In genomic region chr11:14380125-14380936, GRCh38 we compare ENCODE assay signal across 8 cellular contexts. TPM values are rescaled to one million over a fixed set of nuclear protein-coding genes. Genes with fewer than 3 reads are reported as not detected.
DNase-seq lines count a peak whose midpoint lies in the region; ATAC-seq, FAIRE-seq and TF ChIP-seq lines count a peak whose summit lies in the region.

No MANE protein-coding gene starts in this region.

- CTCF ChIA-PET in activated CD4-positive, alpha-beta T cell treated with anti-CD3 and anti-CD28 coated beads for 36 hours (lab: Charles Lee) = interaction anchor here (1.0 to 1.2 kb wide), 3 partner anchors 72 to 117 kb away, joined by 3 to 7 read pairs (median 4); no protein-coding TSS in a partner anchor

- DNase-seq in activated CD4-positive, alpha-beta T cell treated with anti-CD3 and anti-CD28 coated beads for 36 hours = no peak
- DNase-seq in activated CD4-positive, alpha-beta T cell treated with anti-CD3 and anti-CD28 coated beads, Interleukin-2, amount 50 U/mL, for 48 hours = no peak
- DNase-seq in adipocyte (ENCODE audit: low read depth) (no peak), left lobe of liver (ENCODE audit: low spot score) (no peak), testis (no peak), GM12891 (ENCODE audit: insufficient read length, low spot score) (no peak), SKM-1 treated with dmso at 0.1 percent for 144 hours (lab: John Stamatoyannopoulos, UW; ENCODE audit: unreplicated experiment) (no peak), A172 (ENCODE audit: low spot score) (no peak)

- no peak overlapping the region for H3K27ac Mint-ChIP-seq in activated CD4-positive, alpha-beta T cell treated with anti-CD3 and anti-CD28 coated beads for 36 hours

- no peak overlapping the region for H3K27ac ChIP-seq in testis

- H3K4me3 ChIP-seq in adipocyte (ENCODE audit: low read length) = peak overlapping the region; percentile 78
- peak overlapping the region; percentile 27 to 61 for H3K4me3 ChIP-seq in testis

- no peaks in the 10 kb centered on the region for H3K9me3 ChIP-seq in adipocyte (ENCODE audit: control insufficient read depth, low read length)
- no peaks in the 10 kb centered on the region for H3K9me3 ChIP-seq in testis

- H3K4me1 Mint-ChIP-seq in activated CD4-positive, alpha-beta T cell treated with anti-CD3 and anti-CD28 coated beads for 36 hours = peaks cover 20% of the 10 kb centered on the region

- H3K36me3 Mint-ChIP-seq in activated CD4-positive, alpha-beta T cell treated with anti-CD3 and anti-CD28 coated beads for 36 hours (ENCODE audit: low read depth) = peaks cover 2% of the 10 kb centered on the region

- no peak for ATAC-seq in activated CD4-positive, alpha-beta T cell treated with anti-CD3 and anti-CD28 coated beads for 36 hours
- ATAC-seq in left lobe of liver = peak; percentile 4

- TF ChIP-seq POLR2A in testis (IDR thresholded peaks at IDR 0.05) (no peak), GM12891 (IDR thresholded peaks at IDR 0.05; ENCODE audit: low read depth, low read length) (no peak)

- peaks cover 26% of the 10 kb centered on the region for H3K27me3 Mint-ChIP-seq in activated CD4-positive, alpha-beta T cell treated with anti-CD3 and anti-CD28 coated beads for 36 hours

- WGBS in testis, 2 donors = 56 to 68% methylated on average over 14 of the region's 14 CpGs

- no peaks in the 10 kb centered on the region for H3K27me3 ChIP-seq in adipocyte (replicated peaks; ENCODE audit: control insufficient read depth, insufficient read depth, low read length)
- no peaks in the 10 kb centered on the region for H3K27me3 ChIP-seq in testis

- H3K4me3 Mint-ChIP-seq in activated CD4-positive, alpha-beta T cell treated with anti-CD3 and anti-CD28 coated beads for 36 hours = peak overlapping the region; percentile 65

- intact Hi-C loops in activated CD4-positive, alpha-beta T cell treated with anti-CD3 and anti-CD28 coated beads for 36 hours (cut with DNase I, micrococcal nuclease) = no loop called here
- intact Hi-C loops in testis (cut with DNase I; ENCODE audit: low total_unique reads) = no loop called here

- peaks cover 38% of the 10 kb centered on the region for H3K4me1 ChIP-seq in adipocyte (ENCODE audit: control insufficient read depth, insufficient read depth, low read length)
- H3K4me1 ChIP-seq in testis = no peaks in the 10 kb centered on the region

- POLR2A ChIA-PET in activated CD4-positive, alpha-beta T cell treated with anti-CD3 and anti-CD28 coated beads for 36 hours (lab: Charles Lee) = no interaction called here

- TF ChIP-seq CTCF in testis (IDR thresholded peaks at IDR 0.05) = no peak

- H3K9me3 Mint-ChIP-seq in activated CD4-positive, alpha-beta T cell treated with anti-CD3 and anti-CD28 coated beads for 36 hours (ENCODE audit: low read depth) = no peaks in the 10 kb centered on the region

- H3K36me3 ChIP-seq in adipocyte (ENCODE audit: control insufficient read depth, insufficient read depth, low read length, severe bottlenecking) = no peaks in the 10 kb centered on the region
- H3K36me3 ChIP-seq in testis (ENCODE audit: low read depth, missing control alignments) = no peaks in the 10 kb centered on the region

- H3K9ac ChIP-seq in adipocyte (ENCODE audit: low read length) = peak overlapping the region; percentile 89

- FAIRE-seq in GM12891 (lab: Jason Lieb, UNC) = no peak

TF ChIP-seq in GM12891, 5 proteins besides CTCF, POLR2A, EP300 and RAD21:
- no peak for TF ChIP-seq POU2F2 (IDR thresholded peaks at IDR 0.05; ENCODE audit: low read depth, low read length)
- TF ChIP-seq TAF1 (IDR thresholded peaks at IDR 0.05; ENCODE audit: low read depth, low read length) = no peak
- TF ChIP-seq SPI1 (IDR thresholded peaks at IDR 0.05; ENCODE audit: low read depth, low read length) = no peak
- no peak for TF ChIP-seq POLR2AphosphoS5 (IDR thresholded peaks at IDR 0.05; ENCODE audit: low read depth, low read length)
- no peak for TF ChIP-seq PAX5 (IDR thresholded peaks at IDR 0.05; ENCODE audit: insufficient read depth, low read length, severe bottlenecking)

RNA-seq across cellular contexts. Expression of gene RRAS2, which starts 21.3 kb away (rescaled TPM):
- total RNA-seq in activated CD4-positive, alpha-beta T cell treated with anti-CD3 and anti-CD28 coated beads for 36 hours = 10 to 100 TPM; 35.0 to 48.0 TPM
- total RNA-seq in left lobe of liver (24.1 TPM), testis (10 to 100 TPM; 57.4 to 62.6 TPM)
- 37.3 TPM for polyA plus RNA-seq in testis (ENCODE audit: insufficient read depth, low read depth, low replicate concordance)
- 24.3 TPM for polyA plus RNA-seq in GM12891 (2012; ENCODE audit: low read depth, missing spikeins)
- total RNA-seq in A172 (2014; rRNA removed; shearing (Covaris generic)) = 117 and 138 TPM in 2 replicates
